Comparison of ENCODE assay signal across 8 cellular contexts in genomic region chr13:26929971-26930730, GRCh38.
DNase-seq lines count a peak whose midpoint lies in the region; ATAC-seq and TF ChIP-seq lines count a peak whose summit lies in the region.

No MANE protein-coding gene starts in this region.

- H3K9me3 ChIP-seq in colonic mucosa (no peaks in the 10 kb centered on the region), left lung (no peaks in the 10 kb centered on the region)

- H3K4me3 ChIP-seq in colonic mucosa (no peak overlapping the region), left lung (no peak overlapping the region)

- no peaks in the 10 kb centered on the region for H3K36me3 ChIP-seq in colonic mucosa
- no peaks in the 10 kb centered on the region for H3K36me3 ChIP-seq in left lung

- H3K9ac ChIP-seq in colonic mucosa (ENCODE audit: low read depth in 2 of 2, low read length in 2 of 2), result no peak overlapping the region

- ATAC-seq in HG02852 (IDR thresholded peaks at IDR 0.05; ENCODE audit: unreplicated experiment), result peak; percentile 48
- ATAC-seq in left lung, result peak; percentile 93
- ATAC-seq in GM18858 (IDR thresholded peaks at IDR 0.05; ENCODE audit: unreplicated experiment), result no peak

- H3K27ac ChIP-seq in colonic mucosa, result no peak overlapping the region
- no peak overlapping the region for H3K27ac ChIP-seq in left lung

- TF ChIP-seq CTCF in colonic mucosa (IDR thresholded peaks at IDR 0.05), result peak; percentile 97
- TF ChIP-seq CTCF in left lung (IDR thresholded peaks at IDR 0.05), result peak; percentile 92 to 98

- intact Hi-C loops in colonic mucosa (cut with DNase I), result loop anchor here (5.0 kb wide), 1 partner anchor 223 kb away; no protein-coding TSS in a partner anchor
- intact Hi-C loops in left lung (cut with DNase I), result loop anchor here in 1 of 2 donors (10.0 kb wide), 1 partner anchor 215 kb away; no protein-coding TSS in a partner anchor

- H3K27me3 ChIP-seq in colonic mucosa, result no peaks in the 10 kb centered on the region
- peaks cover 0 to 11% of the 10 kb centered on the region in 2 donors for H3K27me3 ChIP-seq in left lung

- H3K4me1 ChIP-seq in colonic mucosa (no peaks in the 10 kb centered on the region), left lung (peaks cover 0 to 5% of the 10 kb centered on the region in 2 donors)

- DNase-seq in DMS 273 (lab: John Stamatoyannopoulos, UW; ENCODE audit: unreplicated experiment) (peak; percentile 86), NCI-H524 (lab: John Stamatoyannopoulos, UW) (peak; percentile 78 to 90), colonic mucosa (peak; percentile 73), left lung (peak; percentile 47 to 88)
- peak; percentile 83 for DNase-seq in activated CD4-positive, alpha-beta T cell treated with anti-CD3 and anti-CD28 coated beads for 48 hours
- peak; percentile 54 to 71 for DNase-seq in stimulated activated CD4-positive, alpha-beta T cell treated with anti-CD3 and anti-CD28 coated beads, Interleukin-4, amount 100 ng/mL, for 4 hours
